ENCODE assay signal across 19 cellular contexts in the genomic region with DNA sequence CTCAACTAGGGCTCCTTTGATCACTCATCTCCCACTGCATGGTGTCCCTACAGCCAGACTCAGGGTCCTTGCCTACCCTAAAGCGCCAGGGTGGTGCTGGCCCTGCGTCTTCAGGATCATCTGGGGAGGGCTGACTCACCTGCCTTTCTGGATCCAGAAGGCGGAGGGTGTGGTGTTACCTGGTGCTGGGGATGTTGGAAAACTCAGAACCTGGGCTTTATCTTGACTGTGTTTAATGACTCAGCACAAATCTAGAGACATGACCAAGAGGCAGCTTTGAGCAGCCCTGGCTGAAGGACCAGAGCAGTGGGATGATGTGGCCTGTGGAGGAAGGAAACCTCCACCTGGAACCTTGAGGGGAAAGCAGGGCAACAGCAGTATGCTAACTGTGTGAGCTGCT.
A peak's percentile ranks its signal among the peaks of the same experiment; 100 is the strongest.
DNase-seq lines count a peak whose midpoint lies in the region; ATAC-seq and TF ChIP-seq lines count a peak whose summit lies in the region.
"Had no signal": no experiment of that assay in that cellular context is flagged by ENCODE, and none has a peak within 500 bp of the region (broad histone marks: within the 10 kb centered on the region; RNA-seq: fewer than 3 reads in every experiment).

No MANE protein-coding gene starts in this region.

- no peaks in the 10 kb centered on the region for H3K9me3 ChIP-seq in CD8-positive, alpha-beta T cell (ENCODE audit: low read length)
- H3K9me3 ChIP-seq: adrenal gland, left ventricle myocardium inferior, psoas muscle had no signal

- no peaks in the 10 kb centered on the region for H3K9me3 Mint-ChIP-seq in CD8-positive, alpha-beta T cell
- no peaks in the 10 kb centered on the region for H3K9me3 Mint-ChIP-seq in activated T-helper 2 cell treated with anti-CD3 and anti-CD28 coated beads, Interferon-gamma antibody, Interleukin-2, Interleukin-4, amounts not matched to agents 10 μg/mL and 5 μg/mL and 100 μg/mL, durations not matched to agents 14 hours and 24 hours and 36 hours
- peaks cover 2% of the 10 kb centered on the region for H3K9me3 Mint-ChIP-seq in memory B cell
- H3K9me3 Mint-ChIP-seq: central memory CD8-positive, alpha-beta T cell; effector memory CD8-positive, alpha-beta T cell; GM23338 had no signal

- peak overlapping the region; percentile 93 for H3K27ac Mint-ChIP-seq in CD8-positive, alpha-beta T cell
- peak overlapping the region; percentile 99 for H3K27ac Mint-ChIP-seq in activated T-helper 2 cell treated with anti-CD3 and anti-CD28 coated beads, Interferon-gamma antibody, Interleukin-2, Interleukin-4, amounts not matched to agents 10 μg/mL and 5 μg/mL and 100 μg/mL, durations not matched to agents 14 hours and 24 hours and 36 hours
- H3K27ac Mint-ChIP-seq in memory B cell, result peak overlapping the region; percentile 35
- H3K27ac Mint-ChIP-seq: CD14-positive monocyte, GM23338 had no signal

- ATAC-seq in CD8-positive, alpha-beta T cell, result no peak
- no peak for ATAC-seq in memory B cell (ENCODE audit: low read depth)
- ATAC-seq: effector memory CD8-positive, alpha-beta T cell; GM23338; psoas muscle had no signal

- H3K4me3 Mint-ChIP-seq in CD8-positive, alpha-beta T cell, result no peak overlapping the region
- H3K4me3 Mint-ChIP-seq in activated T-helper 2 cell treated with anti-CD3 and anti-CD28 coated beads, Interferon-gamma antibody, Interleukin-2, Interleukin-4, amounts not matched to agents 10 μg/mL and 5 μg/mL and 100 μg/mL, durations not matched to agents 14 hours and 24 hours and 36 hours (ENCODE audit: low read depth), result no peak overlapping the region
- no peak overlapping the region for H3K4me3 Mint-ChIP-seq in memory B cell
- H3K4me3 Mint-ChIP-seq: CD14-positive monocyte, GM23338 had no signal

- peaks cover 74% of the 10 kb centered on the region for H3K4me1 ChIP-seq in CD8-positive, alpha-beta T cell (ENCODE audit: insufficient read depth, low read length)
- H3K4me1 ChIP-seq: psoas muscle had no signal

- no peaks in the 10 kb centered on the region for H3K36me3 ChIP-seq in CD8-positive, alpha-beta T cell (ENCODE audit: insufficient read depth, low read length)
- H3K36me3 ChIP-seq: adrenal gland, left ventricle myocardium inferior had no signal

- intact Hi-C loops in CD8-positive, alpha-beta T cell (cut with DNase I, micrococcal nuclease), result loop anchor here in 1 of 2 experiments (10.0 kb wide), 2 partner anchors 219 to 549 kb away; partner anchors contain the start of genes CACUL1 and EIF3A
- intact Hi-C loops in activated T-helper 2 cell treated with anti-CD3 and anti-CD28 coated beads, Interferon-gamma antibody, Interleukin-2, Interleukin-4, amounts not matched to agents 10 μg/mL and 5 μg/mL and 100 μg/mL, durations not matched to agents 14 hours and 24 hours and 36 hours (cut with micrococcal nuclease), result loop anchor here (5.0 kb wide), 1 partner anchor 238 kb away; the partner anchor contains the start of gene RGS10

- H3K4me1 Mint-ChIP-seq in CD8-positive, alpha-beta T cell (ENCODE audit: low read depth), result peaks cover 80% of the 10 kb centered on the region
- H3K4me1 Mint-ChIP-seq in activated T-helper 2 cell treated with anti-CD3 and anti-CD28 coated beads, Interferon-gamma antibody, Interleukin-2, Interleukin-4, amounts not matched to agents 10 μg/mL and 5 μg/mL and 100 μg/mL, durations not matched to agents 14 hours and 24 hours and 36 hours (ENCODE audit: low read depth), result peaks cover 76% of the 10 kb centered on the region
- H3K4me1 Mint-ChIP-seq in memory B cell, result peaks cover 73% of the 10 kb centered on the region

- TF ChIP-seq CTCF in CD8-positive, alpha-beta T cell (IDR thresholded peaks at IDR 0.05), result no peak
- TF ChIP-seq CTCF in GM10248 (IDR thresholded peaks at IDR 0.05; ENCODE audit: control extremely low read depth, extremely low read depth, low read depth, missing control alignments), result no peak

- H3K36me3 Mint-ChIP-seq in CD8-positive, alpha-beta T cell, result no peaks in the 10 kb centered on the region
- H3K36me3 Mint-ChIP-seq in activated T-helper 2 cell treated with anti-CD3 and anti-CD28 coated beads, Interferon-gamma antibody, Interleukin-2, Interleukin-4, amounts not matched to agents 10 μg/mL and 5 μg/mL and 100 μg/mL, durations not matched to agents 14 hours and 24 hours and 36 hours (ENCODE audit: low read depth), result peaks cover under 1% of the 10 kb centered on the region
- peaks cover under 1% of the 10 kb centered on the region for H3K36me3 Mint-ChIP-seq in memory B cell

- no peak overlapping the region for H3K4me3 ChIP-seq in CD8-positive, alpha-beta T cell (ENCODE audit: low read depth, low read length)
- H3K4me3 ChIP-seq: adrenal gland, GM23338, left ventricle myocardium inferior, psoas muscle had no signal

- H3K27me3 ChIP-seq in CD8-positive, alpha-beta T cell (ENCODE audit: insufficient read depth, low read length), result no peaks in the 10 kb centered on the region
- H3K27me3 ChIP-seq: adrenal gland had no signal

- CTCF ChIA-PET in CD8-positive, alpha-beta T cell (lab: Charles Lee), result interaction anchor here (0.6 kb wide), 1 partner anchor 330 kb away, joined by 3 read pairs; no protein-coding TSS in a partner anchor
- CTCF ChIA-PET in GM10248 (lab: Yijun Ruan, JAX), result interaction anchor here (0.7 kb wide), 1 partner anchor 104 kb away, joined by 3 read pairs; no protein-coding TSS in a partner anchor
- CTCF ChIA-PET in HEK293T (lab: Yijun Ruan, JAX), result no interaction called here

- POLR2A ChIA-PET in CD8-positive, alpha-beta T cell (lab: Charles Lee), result interaction anchor here (2.0 kb wide), 1 partner anchor 11 kb away, joined by 8 read pairs; no protein-coding TSS in a partner anchor
- POLR2A ChIA-PET in GM10248 (lab: Yijun Ruan, JAX) (interaction anchor here (0.7 kb wide), 1 partner anchor 22 kb away, joined by 4 read pairs; no protein-coding TSS in a partner anchor), HEK293T (lab: Yijun Ruan, JAX) (no interaction called here)

- peak; percentile 24 for DNase-seq in DMS53 (lab: John Stamatoyannopoulos, UW)
- no peak for DNase-seq in DMS53 treated with DMSO at 0.1 percent for 48 hours (lab: John Stamatoyannopoulos, UW; ENCODE audit: unreplicated experiment)
- DNase-seq in CD8-positive, alpha-beta T cell, result no peak
- DNase-seq in activated T-helper 2 cell treated with anti-CD3 and anti-CD28 coated beads, Interferon-gamma antibody, Interleukin-2, Interleukin-4, amounts not matched to agents 10 μg/mL and 5 μg/mL and 100 μg/mL, durations not matched to agents 14 hours and 24 hours and 36 hours (ENCODE audit: low spot score), result no peak
- no peak for DNase-seq in memory B cell (ENCODE audit: low spot score in 2 of 2)
- no peak for DNase-seq in GM10248 (ENCODE audit: extremely low spot score)
- DNase-seq in HEK293T (ENCODE audit: extremely low spot score), result no peak
- no peak for DNase-seq in KG1 (lab: John Stamatoyannopoulos, UW)
- DNase-seq: activated T-cell treated with anti-CD3 and anti-CD28 coated beads, Interleukin-2, amount 50 U/mL, for 1 hour; adrenal gland; effector memory CD8-positive, alpha-beta T cell; left ventricle myocardium inferior; NCI-H1436; stimulated activated naive CD4-positive, alpha-beta T cell treated with Interleukin-2 at 50 U/mL for 16 hours had no signal

- H3K27me3 Mint-ChIP-seq in CD8-positive, alpha-beta T cell (ENCODE audit: low read depth), result no peaks in the 10 kb centered on the region
- H3K27me3 Mint-ChIP-seq in activated T-helper 2 cell treated with anti-CD3 and anti-CD28 coated beads, Interferon-gamma antibody, Interleukin-2, Interleukin-4, amounts not matched to agents 10 μg/mL and 5 μg/mL and 100 μg/mL, durations not matched to agents 14 hours and 24 hours and 36 hours (ENCODE audit: low read depth), result no peaks in the 10 kb centered on the region
- H3K27me3 Mint-ChIP-seq in memory B cell, result no peaks in the 10 kb centered on the region
- H3K27me3 Mint-ChIP-seq: central memory CD8-positive, alpha-beta T cell; effector memory CD8-positive, alpha-beta T cell had no signal

- no peak overlapping the region for H3K27ac ChIP-seq in CD8-positive, alpha-beta T cell (ENCODE audit: low read depth, low read length)
- H3K27ac ChIP-seq: 22Rv1, adrenal gland, psoas muscle had no signal

TF ChIP-seq in HEK293T, 16 proteins besides CTCF, POLR2A, EP300 and RAD21:
- no peak for TF ChIP-seq FOXM1 (IDR thresholded peaks at IDR 0.05; ENCODE audit: borderline replicate concordance)

Comparison
In these comparisons a context has a peak if more than half of its experiments do, and no peak if none do; other contexts are left out.
1. H3K27ac Mint-ChIP-seq: peak in every context shown above with its lines; median percentile 99 in activated T-helper 2 cell treated with anti-CD3 and anti-CD28 coated beads, Interferon-gamma antibody, Interleukin-2, Interleukin-4, amounts not matched to agents 10 μg/mL and 5 μg/mL and 100 μg/mL, durations not matched to agents 14 hours and 24 hours and 36 hours; 93 in CD8-positive, alpha-beta T cell; 35 in memory B cell.